8 cellular contexts compared by ENCODE assay signal in genomic region chr4:185640809-185641675, GRCh38.
A peak's percentile ranks its signal among the peaks of the same experiment; 100 is the strongest.
DNase-seq lines count a peak whose midpoint lies in the region; ATAC-seq and TF ChIP-seq lines count a peak whose summit lies in the region.

No MANE protein-coding gene starts in this region.

- in situ Hi-C loops in SK-MEL-5 (cut with HindIII; ENCODE audit: low pct_unique_long_range_greater_than_20kb, low sequenced_read_pairs), result loop anchor here (10.0 kb wide), 1 partner anchor 384 kb away; no protein-coding TSS in a partner anchor

- peaks cover 44 to 52% of the 10 kb centered on the region in 2 donors for H3K27me3 Mint-ChIP-seq in effector memory CD8-positive, alpha-beta T cell

- H3K4me3 ChIP-seq in fibroblast of villous mesenchyme (ENCODE audit: low read depth, low read length) (no peak overlapping the region), retinal pigment epithelial cell (ENCODE audit: low read length) (no peak overlapping the region)

- H3K27ac Mint-ChIP-seq in effector memory CD8-positive, alpha-beta T cell, result no peak overlapping the region

- no peak overlapping the region for H3K4me3 Mint-ChIP-seq in effector memory CD8-positive, alpha-beta T cell

- peaks cover 2 to 3% of the 10 kb centered on the region in 2 donors for H3K4me1 Mint-ChIP-seq in effector memory CD8-positive, alpha-beta T cell (ENCODE audit: low read depth in 2 of 2)

- no peak for ATAC-seq in effector memory CD8-positive, alpha-beta T cell (replicated peaks)
- ATAC-seq in GM21737 (IDR thresholded peaks at IDR 0.05; ENCODE audit: unreplicated experiment), result no peak

- no peaks in the 10 kb centered on the region for H3K9me3 Mint-ChIP-seq in effector memory CD8-positive, alpha-beta T cell

- TF ChIP-seq CTCF in LNCAP (IDR thresholded peaks at IDR 0.05) (peak; percentile 48; the same call in 1 of the 2 replicates), fibroblast of villous mesenchyme (IDR thresholded peaks at IDR 0.05; ENCODE audit: insufficient read depth, low read depth, low read length) (peak; percentile 48), retinal pigment epithelial cell (conservative IDR thresholded peaks at IDR 0.05; ENCODE audit: low read depth, low read length) (peak; percentile 44)

- H3K36me3 Mint-ChIP-seq in effector memory CD8-positive, alpha-beta T cell (ENCODE audit: insufficient read depth), result no peaks in the 10 kb centered on the region

- DNase-seq in GM04503 (ENCODE audit: low read depth), result peak; percentile 20
- peak; percentile 85 for DNase-seq in SK-MEL-5 (ENCODE audit: low read depth, low spot score)
- DNase-seq in fibroblast of villous mesenchyme (ENCODE audit: low read depth), result peak; percentile 86
- peak; percentile 48 for DNase-seq in retinal pigment epithelial cell (ENCODE audit: low read depth)
- DNase-seq in stimulated activated naive CD4-positive, alpha-beta T cell (lab: John Stamatoyannopoulos, UW), result no peak
- no peak for DNase-seq in effector memory CD8-positive, alpha-beta T cell

Comparison
In these comparisons a context has a peak if more than half of its experiments do, and no peak if none do; other contexts are left out.
1. DNase-seq: peak in GM04503 (single experiment), SK-MEL-5 (single experiment), fibroblast of villous mesenchyme (single experiment) and retinal pigment epithelial cell (single experiment); none in stimulated activated naive CD4-positive, alpha-beta T cell (0 of 6) and effector memory CD8-positive, alpha-beta T cell (0 of 3).
2. Peak in every context shown above with its lines, with median percentiles within 50 percentile points of each other: CTCF ChIP-seq.